In the genomic region with DNA sequence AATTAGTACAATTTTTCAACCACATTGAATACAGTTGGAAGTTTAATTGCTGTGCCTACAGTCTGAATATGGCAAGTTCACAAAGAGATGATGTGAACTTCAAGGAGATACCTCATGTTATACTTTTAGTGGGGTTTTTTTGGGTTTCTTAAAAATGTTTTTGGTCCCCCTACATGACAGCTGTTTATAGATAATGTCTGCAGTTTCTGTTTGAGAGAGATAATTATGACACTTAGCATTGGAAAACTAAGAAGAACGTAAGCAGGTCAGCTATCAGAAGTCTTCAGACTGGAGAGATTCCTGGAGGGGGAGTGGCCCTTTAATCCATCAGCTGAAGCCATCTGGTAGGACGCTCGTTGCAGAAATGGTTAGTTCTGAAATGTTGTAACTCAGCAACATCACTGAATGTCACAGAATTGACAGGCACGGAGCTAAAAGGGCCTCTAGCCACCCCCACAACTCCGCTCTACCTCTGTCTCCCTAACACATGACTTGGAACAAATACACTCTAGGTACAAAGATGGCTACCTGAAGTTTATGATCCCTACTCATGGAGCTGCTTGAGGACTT, we compare ENCODE assay signal across 17 cellular contexts. TPM values are rescaled to one million over a fixed set of nuclear protein-coding genes. Genes with fewer than 3 reads are reported as not detected.
"Had no signal": no experiment of that assay in that cellular context is flagged by ENCODE, and none has a peak within 500 bp of the region (broad histone marks: within the 10 kb centered on the region; RNA-seq: fewer than 3 reads in every experiment).

No MANE protein-coding gene starts in this region.

- H3K4me3 ChIP-seq: adrenal gland, lung, prostate gland, thoracic aorta had no signal

- H3K27ac Mint-ChIP-seq: activated B cell treated with CpG ODN at 0.5 μM for 24 hours; activated CD8-positive, alpha-beta T cell treated with anti-CD3 and anti-CD28 coated beads for 36 hours; endodermal cell; mesothelial cell of epicardium; nephron progenitor cell had no signal

- H3K4me3 Mint-ChIP-seq: activated B cell treated with CpG ODN at 0.5 μM for 24 hours; activated CD8-positive, alpha-beta T cell treated with anti-CD3 and anti-CD28 coated beads for 36 hours; endodermal cell; mesothelial cell of epicardium; nephron progenitor cell; T-cell had no signal

- H3K9me3 Mint-ChIP-seq: nephron progenitor cell had no signal

- H3K27me3 Mint-ChIP-seq: activated B cell treated with CpG ODN at 0.5 μM for 24 hours; activated CD8-positive, alpha-beta T cell treated with anti-CD3 and anti-CD28 coated beads for 36 hours; T-cell had no signal

- DNase-seq: activated B cell treated with CpG ODN at 0.5 μM for 24 hours; activated CD4-positive, alpha-beta T cell treated with anti-CD3 and anti-CD28 coated beads for 48 hours; activated CD8-positive, alpha-beta T cell treated with anti-CD3 and anti-CD28 coated beads for 36 hours; adrenal gland; endodermal cell; islet precursor cell; nephron progenitor cell; T-cell; T1000 had no signal

- H3K4me1 ChIP-seq: adrenal gland, prostate gland had no signal

- H3K27ac ChIP-seq: adrenal gland, prostate gland, thoracic aorta had no signal

- H3K9me3 ChIP-seq: adrenal gland, prostate gland, thoracic aorta had no signal

- H3K36me3 ChIP-seq: prostate gland had no signal

- H3K27me3 ChIP-seq: adrenal gland had no signal

- ATAC-seq: activated CD8-positive, alpha-beta T cell treated with anti-CD3 and anti-CD28 coated beads for 36 hours; sciatic nerve; T-cell had no signal

- H3K4me1 Mint-ChIP-seq: activated B cell treated with CpG ODN at 0.5 μM for 24 hours, mesothelial cell of epicardium, nephron progenitor cell, T-cell had no signal

RNA-seq across cellular contexts. Expression of a gene that starts 44.8 kb away (rescaled TPM):
- total RNA-seq: activated B cell treated with CpG ODN at 0.5 μM for 24 hours; activated CD8-positive, alpha-beta T cell treated with anti-CD3 and anti-CD28 coated beads for 36 hours; adrenal gland; dermis microvascular lymphatic vessel endothelial cell; mesothelial cell of epicardium; omental fat pad; sciatic nerve; T-cell; thoracic aorta; urinary bladder had no signal
- polyA plus RNA-seq: adrenal gland had no signal
